In the genomic region with DNA sequence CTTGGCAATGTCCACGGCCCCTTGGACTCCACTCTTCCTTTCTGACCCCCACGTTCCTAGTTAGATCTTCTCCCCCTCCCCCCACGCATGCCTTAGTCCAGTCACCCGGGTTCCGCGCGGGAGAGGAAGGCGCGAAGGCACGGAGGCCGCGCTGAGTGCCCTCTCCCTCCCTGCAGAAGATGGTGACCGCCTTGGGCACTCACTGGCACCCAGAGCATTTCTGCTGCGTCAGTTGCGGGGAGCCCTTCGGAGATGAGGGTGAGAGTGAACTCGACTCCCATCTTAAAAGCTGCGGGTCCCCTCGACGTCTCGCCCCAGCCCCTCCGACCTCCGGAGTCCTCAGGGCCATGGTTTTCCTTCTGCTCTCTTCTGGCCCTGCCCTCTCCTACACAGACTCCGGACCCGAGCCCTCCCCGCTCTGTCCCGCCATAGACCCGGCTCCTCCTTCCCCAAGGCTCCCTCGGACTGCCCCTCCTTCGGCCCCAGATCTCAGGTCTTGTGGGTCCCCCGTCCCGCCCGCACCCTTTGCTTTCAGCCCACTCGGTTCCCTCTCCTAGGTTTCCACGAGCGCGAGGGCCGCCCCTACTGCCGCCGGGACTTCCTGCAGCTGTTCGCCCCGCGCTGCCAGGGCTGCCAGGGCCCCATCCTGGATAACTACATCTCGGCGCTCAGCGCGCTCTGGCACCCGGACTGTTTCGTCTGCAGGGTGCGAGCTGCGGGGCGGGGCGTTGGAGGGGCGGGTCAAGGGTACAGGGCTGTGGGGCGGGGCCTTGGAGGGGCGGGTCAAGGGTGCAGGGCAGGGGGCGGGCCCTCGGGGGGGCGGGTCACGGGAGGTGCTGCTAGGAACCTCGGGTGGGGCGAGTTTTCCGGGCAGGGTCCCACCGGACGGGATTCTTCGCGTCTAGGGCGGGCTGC, we compare ENCODE assay signal across 8 cellular contexts. TPM values are rescaled to one million over a fixed set of nuclear protein-coding genes. Genes with fewer than 3 reads are reported as not detected.
DNase-seq lines count a peak whose midpoint lies in the region; TF ChIP-seq lines count a peak whose summit lies in the region.

No MANE protein-coding gene starts in this region.

- H2BK12ac ChIP-seq in H9 (ENCODE audit: insufficient read length, low read depth, low read length), result no peak overlapping the region

- no peak overlapping the region for H3K23ac ChIP-seq in H9 (ENCODE audit: insufficient read length, low read depth, low read length)

- POLR2A ChIA-PET in OCI-LY7 (lab: Charles Lee), result no interaction called here

- no peak overlapping the region for H4K5ac ChIP-seq in H9 (ENCODE audit: insufficient read length, low read depth, low read length)

- H3K4me1 Mint-ChIP-seq in H9, result peaks cover 14 to 20% of the 10 kb centered on the region in 2 experiments
- H3K4me1 Mint-ChIP-seq in immature natural killer cell, result peaks cover 15 to 20% of the 10 kb centered on the region in 2 donors

- DNase-seq in Caki2 (ENCODE audit: low read depth), result peak; percentile 73
- DNase-seq in H9, result peak; percentile 87
- DNase-seq in OCI-LY7 (ENCODE audit: low spot score), result no peak
- DNase-seq in activated gamma-delta T cell treated with anti-CD3 and anti-CD28 coated beads, Interleukin-2, amount 50 U/mL, for 16 hours (ENCODE audit: low read depth), result peak; percentile 76
- peak; percentile 65 to 74 (median 73) for DNase-seq in immature natural killer cell
- DNase-seq in stimulated activated CD4-positive, alpha-beta T cell treated with anti-CD3 and anti-CD28 coated beads, Interleukin-2, amount 100 ng/mL, for 48 hours, result peak; percentile 80 to 85
- no peak for DNase-seq in KBM-7
- DNase-seq in NCI-H128 (lab: John Stamatoyannopoulos, UW; ENCODE audit: unreplicated experiment), result no peak

- peak overlapping the region; percentile 90 for H3K4me2 ChIP-seq in H9 (ENCODE audit: insufficient read depth, insufficient read length, low read length)
- peak overlapping the region; percentile 12; the same call in 1 of the 2 replicates for H3K4me2 ChIP-seq in OCI-LY7 (ENCODE audit: low read length)

- H3K36me3 Mint-ChIP-seq in H9 (ENCODE audit: insufficient read depth in 1 of 3, low read depth in 3 of 3) (peaks cover 0 to 14% (median 1%) of the 10 kb centered on the region in 3 experiments; a peak in 3 of 7 replicates), immature natural killer cell (peaks cover 0 to 3% (median 0%) of the 10 kb centered on the region in 3 donors)

- H4K8ac ChIP-seq in H9 (replicated peaks; ENCODE audit: insufficient read length, low read depth, low read length), result no peak overlapping the region

- in situ Hi-C loops in Caki2 (cut with HindIII; ENCODE audit: low pct_unique_long_range_greater_than_20kb, low sequenced_read_pairs) (no loop called here), KBM-7 (cut with MboI; ENCODE audit: low pct_unique_long_range_greater_than_20kb, low sequenced_read_pairs) (no loop called here)

- no peaks in the 10 kb centered on the region for H3K9me3 ChIP-seq in H9 (ENCODE audit: control insufficient read depth, low read depth, low read length)
- no peaks in the 10 kb centered on the region for H3K9me3 ChIP-seq in OCI-LY7 (ENCODE audit: low read length)

- H3K18ac ChIP-seq in H9 (ENCODE audit: insufficient read length, low read depth, low read length), result peak overlapping the region; percentile 33

- no peak overlapping the region for H3K56ac ChIP-seq in H9 (ENCODE audit: insufficient read length, low read depth, low read length)

- WGBS in H9 (ENCODE audit: extremely low coverage, insufficient read length, low lambda C conversion rate), result no CpG with 5 or more reads among the region's 68 CpGs

- TF ChIP-seq CTCF in H9 (conservative IDR thresholded peaks at IDR 0.05) (no peak), OCI-LY7 (conservative IDR thresholded peaks at IDR 0.05; ENCODE audit: low read length) (no peak)

- no peaks in the 10 kb centered on the region for H3K9me2 ChIP-seq in OCI-LY7 (ENCODE audit: insufficient read depth, low read length)

- no peak overlapping the region for H3T11ph ChIP-seq in H9 (ENCODE audit: low read length)

- intact Hi-C loops in OCI-LY7 (cut with micrococcal nuclease; ENCODE audit: unreplicated experiment), result no loop called here

- no peaks in the 10 kb centered on the region; a peak in 1 of 5 replicates for H3K9me3 Mint-ChIP-seq in H9
- peaks cover 0 to 2% (median 0%) of the 10 kb centered on the region in 6 donors for H3K9me3 Mint-ChIP-seq in immature natural killer cell

- H3K14ac ChIP-seq in H9 (ENCODE audit: insufficient read depth, low read length), result peak overlapping the region; percentile 6; the same call in 1 of the 2 replicates

- H3K4me1 ChIP-seq in H9 (ENCODE audit: insufficient read depth, low read length), result no peaks in the 10 kb centered on the region
- H3K4me1 ChIP-seq in OCI-LY7 (ENCODE audit: insufficient read depth, low read length, poor library complexity, severe bottlenecking), result no peaks in the 10 kb centered on the region

- H3K23me2 ChIP-seq in H9 (ENCODE audit: insufficient read length, low read depth, low read length, poor library complexity, severe bottlenecking), result peaks cover 21% of the 10 kb centered on the region

- no peaks in the 10 kb centered on the region for H3K79me2 ChIP-seq in H9 (ENCODE audit: insufficient read depth, low read length)
- no peaks in the 10 kb centered on the region for H3K79me2 ChIP-seq in OCI-LY7 (ENCODE audit: insufficient read depth, low read depth, low read length)

- no peak overlapping the region for H2AFZ ChIP-seq in H9 (ENCODE audit: low read length)
- H2AFZ ChIP-seq in OCI-LY7 (ENCODE audit: low read length), result no peak overlapping the region

- no peak overlapping the region for H2AK5ac ChIP-seq in H9 (ENCODE audit: insufficient read length, low read length)

- H3K27ac Mint-ChIP-seq in H9 (peak overlapping the region in 1 of 3 experiments; percentile 61; a peak in 2 of 7 replicates), immature natural killer cell (peak overlapping the region in 3 of 6 donors; percentile 31 to 48 (median 34))

- CTCF ChIA-PET in OCI-LY7 (lab: Charles Lee; ENCODE audit: unreplicated experiment), result no interaction called here

- H2BK120ac ChIP-seq in H9 (ENCODE audit: low read depth, low read length, poor library complexity, severe bottlenecking), result no peak overlapping the region

- H3K9ac ChIP-seq in H9 (ENCODE audit: extremely low read depth, insufficient read length, low read length), result peak overlapping the region; percentile 27

- H3K4me3 ChIP-seq in OCI-LY7 (ENCODE audit: low read depth, low read length, poor library complexity, severe bottlenecking), result no peak overlapping the region

- no TSS peak for BruUV-seq in OCI-LY7 (replicated peaks; lab: Mats Ljungman, UMichigan)

- H4K20me1 ChIP-seq in H9 (ENCODE audit: control insufficient read depth, insufficient read depth, insufficient read length) (no peaks in the 10 kb centered on the region), OCI-LY7 (ENCODE audit: insufficient read depth, low read length) (no peaks in the 10 kb centered on the region)

- no peak overlapping the region for H2BK15ac ChIP-seq in H9 (ENCODE audit: low read depth, low read length)

- H3K4me3 Mint-ChIP-seq in H9 (peak overlapping the region; percentile 73 to 85), immature natural killer cell (peak overlapping the region; percentile 79 to 90 (median 83))

- peaks cover 1% of the 10 kb centered on the region; the same call in 1 of the 2 replicates for H3K27me3 ChIP-seq in H9 (ENCODE audit: insufficient read depth, low read length)

- no peak overlapping the region for H4K91ac ChIP-seq in H9 (ENCODE audit: insufficient read length, low read depth, low read length)

- no peaks in the 10 kb centered on the region for H3K79me1 ChIP-seq in H9 (ENCODE audit: insufficient read depth, low read depth, low read length, poor library complexity, severe bottlenecking)

- no peak overlapping the region for H2BK20ac ChIP-seq in H9 (ENCODE audit: low read depth, low read length, poor library complexity, severe bottlenecking)

- H3K27me3 Mint-ChIP-seq in H9 (ENCODE audit: low read depth) (peaks cover 72% of the 10 kb centered on the region), immature natural killer cell (ENCODE audit: low read depth in 3 of 3) (peaks cover 10 to 19% (median 11%) of the 10 kb centered on the region in 3 donors)

- H3K27ac ChIP-seq in H9 (ENCODE audit: insufficient read length, low read depth, low read length) (no peak overlapping the region), OCI-LY7 (ENCODE audit: low read depth, low read length, poor library complexity, severe bottlenecking) (no peak overlapping the region)

- H2BK5ac ChIP-seq in H9 (ENCODE audit: insufficient read length, low read length), result no peak overlapping the region

- H3K36me3 ChIP-seq in OCI-LY7 (ENCODE audit: insufficient read depth, low read length), result no peaks in the 10 kb centered on the region

- no peak overlapping the region for H3K4ac ChIP-seq in H9 (ENCODE audit: low read depth, low read length)

RNA-seq across cellular contexts. Expression of a gene that starts 4.6 kb away (rescaled TPM):
- total RNA-seq in Caki2 (2014; rRNA removed; shearing (Covaris generic); ENCODE audit: low replicate concordance), result 12.5 and 20.3 TPM in 2 replicates
- 15.4 and 15.5 TPM in 2 replicates for total RNA-seq in H9 (2021)
- total RNA-seq in OCI-LY7 (2014; rRNA removed; shearing (Covaris generic)), result 0.05 and 0.73 TPM in 2 replicates
- total RNA-seq in OCI-LY7 (2022), result 0.38 TPM in 1 of 2 replicates, not detected in the other
- polyA plus RNA-seq in immature natural killer cell, result under 1 TPM in 2 of 3 donors, not detected in 1; 0.32 to 0.53 TPM

RNA-seq across cellular contexts. Expression of a gene that starts 6.4 kb away (rescaled TPM):
- not detected in 2 replicates for total RNA-seq in Caki2 (2014; rRNA removed; shearing (Covaris generic); ENCODE audit: low replicate concordance)
- total RNA-seq in H9 (2021) (0.52 and 1.3 TPM in 2 replicates), OCI-LY7 (2022) (not detected in 2 replicates)
- not detected in 2 replicates for total RNA-seq in OCI-LY7 (2014; rRNA removed; shearing (Covaris generic))
- 1 to 10 TPM in 1 of 3 donors, under 1 TPM in 1, not detected in 1; 0.72 to 1.9 TPM for polyA plus RNA-seq in immature natural killer cell

RNA-seq across cellular contexts. Expression of a gene that starts 17.3 kb away (rescaled TPM):
- total RNA-seq in Caki2 (2014; rRNA removed; shearing (Covaris generic); ENCODE audit: low replicate concordance), result 19.3 and 22.5 TPM in 2 replicates
- total RNA-seq in H9 (2021) (18.5 and 18.7 TPM in 2 replicates), OCI-LY7 (2022) (7.8 and 8.8 TPM in 2 replicates)
- 6.4 and 7.0 TPM in 2 replicates for total RNA-seq in OCI-LY7 (2014; rRNA removed; shearing (Covaris generic))
- 10 to 100 TPM; 11.1 to 16.2 (median 14.2) TPM for polyA plus RNA-seq in immature natural killer cell

RNA-seq across cellular contexts. Expression of a gene that starts 31.6 kb away (rescaled TPM):
- total RNA-seq in Caki2 (2014; rRNA removed; shearing (Covaris generic); ENCODE audit: low replicate concordance), result 67.2 and 69.2 TPM in 2 replicates
- total RNA-seq in H9 (2021), result 33.4 and 33.6 TPM in 2 replicates
- total RNA-seq in OCI-LY7 (2014; rRNA removed; shearing (Covaris generic)), result 24.0 and 28.6 TPM in 2 replicates
- total RNA-seq in OCI-LY7 (2022), result 40.4 TPM in 2 replicates
- polyA plus RNA-seq in immature natural killer cell, result 10 to 100 TPM; 18.5 to 24.3 (median 19.6) TPM

RNA-seq across cellular contexts. Expression of a gene that starts 34.0 kb away (rescaled TPM):
- total RNA-seq in Caki2 (2014; rRNA removed; shearing (Covaris generic); ENCODE audit: low replicate concordance), result 0.47 and 1.4 TPM in 2 replicates
- total RNA-seq in H9 (2021), result 0.22 and 0.37 TPM in 2 replicates
- 0.03 and 0.19 TPM in 2 replicates for total RNA-seq in OCI-LY7 (2014; rRNA removed; shearing (Covaris generic))
- total RNA-seq in OCI-LY7 (2022), result 0.17 and 0.52 TPM in 2 replicates
- polyA plus RNA-seq in immature natural killer cell, result under 1 TPM in 2 of 3 donors, not detected in 1; 0.10 to 0.17 TPM

Comparison
In these comparisons a context has a peak if more than half of its experiments do, and no peak if none do; other contexts are left out.
1. DNase-seq: peak in Caki2 (single experiment), H9 (single experiment), activated gamma-delta T cell treated with anti-CD3 and anti-CD28 coated beads, Interleukin-2, amount 50 U/mL, for 16 hours (single experiment), immature natural killer cell (3 of 3) and stimulated activated CD4-positive, alpha-beta T cell treated with anti-CD3 and anti-CD28 coated beads, Interleukin-2, amount 100 ng/mL, for 48 hours (2 of 2); none in OCI-LY7 (single experiment), KBM-7 (single experiment) and NCI-H128 (single experiment).